7 cellular contexts compared by ENCODE assay signal in genomic region chr9:61669831-61670505, GRCh38.
A peak's percentile ranks its signal among the peaks of the same experiment; 100 is the strongest.
DNase-seq lines count a peak whose midpoint lies in the region; ATAC-seq, FAIRE-seq and TF ChIP-seq lines count a peak whose summit lies in the region.
"Not testable (repeated sequence)": the region's sequence is repeated elsewhere in the genome, so short reads cannot be mapped to it uniquely, and the experiment has no call there.

No MANE protein-coding gene starts in this region.

- TF ChIP-seq RAD21 in SK-N-SH (IDR thresholded peaks at IDR 0.05; ENCODE audit: low read length); K562 (CRISPR knock-in tag; conservative IDR thresholded peaks at IDR 0.05 in 1 of 2, IDR thresholded peaks at IDR 0.05 in 1 of 2): not testable (repeated sequence)

- not testable (repeated sequence) for H3F3A ChIP-seq in SK-N-SH (replicated peaks; ENCODE audit: insufficient read depth)

- not testable (repeated sequence) for ATAC-seq in K562, left lobe of liver, sciatic nerve

- not testable (repeated sequence) for TF ChIP-seq EP300 in SK-N-SH (IDR thresholded peaks at IDR 0.05; ENCODE audit: borderline replicate concordance in 1 of 2, low read depth in 1 of 2, low read length in 1 of 2); K562 (IDR thresholded peaks at IDR 0.05; ENCODE audit: low read length); esophagus muscularis mucosa (IDR thresholded peaks at IDR 0.05)

- POLR2A ChIA-PET in SK-N-SH (lab: Yijun Ruan, JAX); K562 (lab: Yijun Ruan, JAX): not testable (repeated sequence)

- H3K9ac ChIP-seq in SK-N-SH; K562 (ENCODE audit: insufficient read depth in 1 of 2, low read depth in 2 of 2, low read length in 2 of 2): not testable (repeated sequence)

- intact Hi-C loops in K562 (cut with micrococcal nuclease); esophagus muscularis mucosa (cut with DNase I); sciatic nerve (cut with DNase I): not testable (repeated sequence)

- 34% methylated on average over 35 of the region's 45 CpGs for WGBS in SK-N-SH (ENCODE audit: low lambda C conversion rate)
- WGBS in K562 (ENCODE audit: insufficient coverage, low coverage, missing lambda C conversion rate): 16% methylated on average over 14 of the region's 45 CpGs
- WGBS in esophagus muscularis mucosa: 79% methylated on average over 36 of the region's 45 CpGs

- FAIRE-seq in K562 (lab: Jason Lieb, UNC): peak; percentile 89

- H3K36me3 ChIP-seq in SK-N-SH (replicated peaks in 1 of 2; ENCODE audit: control insufficient read depth in 1 of 2, insufficient read depth in 2 of 2, low read length in 1 of 2); K562 (ENCODE audit: control insufficient read depth, insufficient read depth, low read length); esophagus muscularis mucosa: not testable (repeated sequence)

- not testable (repeated sequence) for H3K4me1 ChIP-seq in SK-N-SH (ENCODE audit: control insufficient read depth in 1 of 2, insufficient read depth in 2 of 2, low read depth in 1 of 2, low read length in 1 of 2); K562 (replicated peaks in 1 of 2; ENCODE audit: control insufficient read depth in 2 of 2, insufficient read depth in 2 of 2, low read length in 2 of 2); esophagus muscularis mucosa

- H3K9me2 ChIP-seq in SK-N-SH: not testable (repeated sequence)

- TF ChIP-seq POLR2A in K562 (conservative IDR thresholded peaks at IDR 0.05); esophagus muscularis mucosa (IDR thresholded peaks at IDR 0.05; ENCODE audit: low read depth): not testable (repeated sequence)

- not testable (repeated sequence) for H3K4me3 ChIP-seq in SK-N-SH (ENCODE audit: low read depth in 2 of 2, low read length in 1 of 2); K562; esophagus muscularis mucosa

- CTCF ChIA-PET in SK-N-SH (lab: Yijun Ruan, JAX); K562 (lab: Yijun Ruan, JAX; ENCODE audit: low intra/inter-chr PET ratio): not testable (repeated sequence)

- not testable (repeated sequence) for H3K27ac ChIP-seq in SK-N-SH (ENCODE audit: low read depth in 2 of 2, low read length in 1 of 2); K562 (ENCODE audit: extremely low read depth, low read depth, low read length); esophagus muscularis mucosa (replicated peaks in 1 of 4)

- not testable (repeated sequence) for H3K9me1 ChIP-seq in K562 (ENCODE audit: control insufficient read depth, insufficient read depth, low read length)

- H3K79me2 ChIP-seq in SK-N-SH (ENCODE audit: insufficient read depth); K562 (ENCODE audit: control insufficient read depth, insufficient read depth, low read length): not testable (repeated sequence)

- in situ Hi-C loops in K562 (cut with MboI): loop anchor here (25.0 kb wide), 1 partner anchor 192 kb away; no protein-coding TSS in a partner anchor

- not testable (repeated sequence) for BruUV-seq in K562 (replicated peaks; lab: Mats Ljungman, UMichigan)

- not testable (repeated sequence) for H3K9me3 ChIP-seq in SK-N-SH; K562 (replicated peaks; ENCODE audit: control insufficient read depth, insufficient read depth, low read depth, low read length); esophagus muscularis mucosa

- not testable (repeated sequence) for TF ChIP-seq CTCF in SK-N-SH (IDR thresholded peaks at IDR 0.05); K562 (IDR thresholded peaks at IDR 0.05 in 2 of 3, conservative IDR thresholded peaks at IDR 0.05 in 1 of 3; ENCODE audit: insufficient read depth in 2 of 3, low read depth in 1 of 3, low read length in 3 of 3); esophagus muscularis mucosa (IDR thresholded peaks at IDR 0.05)

- 0 out of 2 replicates have a peak overlapping the region, but pooled peaks have one; percentile 33 for H3K4me2 ChIP-seq in SK-N-SH
- H3K4me2 ChIP-seq in K562 (ENCODE audit: insufficient read depth, low read length): not testable (repeated sequence)

- not testable (repeated sequence) for H4K20me1 ChIP-seq in SK-N-SH (ENCODE audit: insufficient read depth); K562 (replicated peaks; ENCODE audit: control insufficient read depth, insufficient read depth, low read length)

- not testable (repeated sequence) for H2AFZ ChIP-seq in SK-N-SH (ENCODE audit: low read depth); K562 (ENCODE audit: low read depth, low read length)

- not testable (repeated sequence) for H3K27me3 ChIP-seq in SK-N-SH (ENCODE audit: insufficient read depth); K562 (ENCODE audit: control insufficient read depth in 2 of 2, insufficient read depth in 2 of 2, low read length in 2 of 2); esophagus muscularis mucosa

- DNase-seq in DMS 273 (lab: John Stamatoyannopoulos, UW; ENCODE audit: unreplicated experiment) (peak; percentile 14), NCI-H1105 (lab: John Stamatoyannopoulos, UW) (peak; percentile 10), SK-N-SH (peak; percentile 30), esophagus muscularis mucosa (ENCODE audit: extremely low spot score) (peak; percentile 80), left lobe of liver (ENCODE audit: low spot score) (peak; percentile 33), sciatic nerve (ENCODE audit: low spot score) (peak; percentile 36)
- DNase-seq in K562 (ENCODE audit: extremely low read depth in 1 of 4, low spot score in 3 of 4): not testable (repeated sequence)

TF ChIP-seq in SK-N-SH, 30 proteins besides CTCF, POLR2A, EP300 and RAD21:
- peak; percentile 36; the same call in 1 of the 2 replicates for TF ChIP-seq NRF1 (IDR thresholded peaks at IDR 0.05; ENCODE audit: low read depth, low read length)

TF ChIP-seq in K562, 482 proteins besides CTCF, POLR2A, EP300 and RAD21:
- TF ChIP-seq NRF1 (conservative IDR thresholded peaks at IDR 0.05 in 1 of 2, IDR thresholded peaks at IDR 0.05 in 1 of 2): peak; percentile 72 to 77
